Comparison of ENCODE assay signal across 17 cellular contexts in the genomic region with DNA sequence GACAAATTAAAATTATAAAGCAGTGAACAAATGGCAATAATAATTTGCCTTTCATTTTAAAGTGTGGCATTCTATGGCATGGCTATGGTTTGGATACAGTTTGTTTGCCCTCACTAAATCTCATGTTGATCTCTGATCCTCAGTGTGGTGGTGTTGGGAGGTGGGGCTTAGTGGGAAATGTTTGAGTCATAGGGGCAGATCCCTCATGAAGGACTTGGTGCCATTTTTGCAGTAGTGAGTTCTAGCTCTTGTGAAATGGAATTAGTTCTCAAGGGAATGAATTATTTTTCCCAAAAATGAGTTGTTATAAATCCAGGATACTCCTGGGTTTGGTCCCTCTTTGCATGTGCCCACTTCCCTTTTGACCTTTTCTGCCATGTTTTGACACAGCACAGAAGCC.
"Had no signal": no experiment of that assay in that cellular context is flagged by ENCODE, and none has a peak within 500 bp of the region (broad histone marks: within the 10 kb centered on the region; RNA-seq: fewer than 3 reads in every experiment).

No MANE protein-coding gene starts in this region.

- H3K9me3 ChIP-seq: esophagus squamous epithelium, gastrocnemius medialis, heart right ventricle, mucosa of descending colon, right atrium auricular region, thoracic aorta, transverse colon had no signal

- H3K4me3 ChIP-seq: esophagus squamous epithelium, gastrocnemius medialis, heart right ventricle, mucosa of descending colon, right atrium auricular region, thoracic aorta, transverse colon had no signal

- ATAC-seq: gastrocnemius medialis; heart right ventricle; left lobe of liver; mucosa of descending colon; naive thymus-derived CD8-positive, alpha-beta T cell; stimulated activated naive B cell treated with anti-CD40 and anti-IgM and Interleukin-4, amounts not matched to agents 10 μg/mL and 1 μg/mL and 100 μg/mL, for 72 hours; stimulated activated naive CD8-positive, alpha-beta T cell treated with anti-CD3 and anti-CD28 coated beads, Interleukin-15, amount 100 ng/mL, for 72 hours had no signal

- H3K4me1 ChIP-seq: gastrocnemius medialis, right atrium auricular region, transverse colon had no signal

- H3K27ac ChIP-seq: esophagus squamous epithelium, gastrocnemius medialis, heart right ventricle, right atrium auricular region, thoracic aorta, transverse colon had no signal

- H3K27me3 ChIP-seq: esophagus squamous epithelium, gastrocnemius medialis, right atrium auricular region, transverse colon had no signal

- H3K36me3 ChIP-seq: esophagus squamous epithelium, gastrocnemius medialis, heart right ventricle, right atrium auricular region, thoracic aorta, transverse colon had no signal

- DNase-seq: cerebellar nuclear complex; esophagus squamous epithelium; heart right ventricle; islet precursor cell; mucosa of descending colon; naive thymus-derived CD8-positive, alpha-beta T cell; stimulated activated CD4-positive, alpha-beta T cell treated with anti-CD3 and anti-CD28 coated beads, Interleukin-15, amount 100 ng/mL, for 24 hours; stimulated activated CD4-positive, alpha-beta T cell treated with anti-CD3 and anti-CD28 coated beads, Interleukin-1b, Interleukin-23, amount 100 ng/mL, for 48 hours; stimulated activated CD4-positive, alpha-beta T cell treated with anti-CD3 and anti-CD28 coated beads, Interleukin-4, amount 100 ng/mL, for 4 hours; stimulated activated naive B cell treated with anti-CD40 and anti-IgM and Interleukin-4, amounts not matched to agents 10 μg/mL and 1 μg/mL and 100 μg/mL, for 72 hours; stimulated activated naive CD8-positive, alpha-beta T cell treated with anti-CD3 and anti-CD28 coated beads, Interleukin-15, amount 100 ng/mL, for 72 hours; substantia nigra; transverse colon had no signal
